Comparison of ENCODE assay signal across 1 cellular context in genomic region chr7:66075590-66076458, GRCh38.
TF ChIP-seq lines count a peak whose summit lies in the region.

Gene ASL, plus strand, starts transcription at chr7:66075819. Its CDS starts 263 bp downstream, at chr7:66076082.

TF ChIP-seq in HepG2, 621 proteins besides CTCF, POLR2A, EP300 and RAD21 (continued from another document and continues in another):
- TF ChIP-seq AFF4 (CRISPR knock-in tag; IDR thresholded peaks at IDR 0.05) (no peak), RARA (CRISPR knock-in tag; IDR thresholded peaks at IDR 0.05) (peak; percentile 41; the same call in 1 of the 2 replicates), ZNF614 (CRISPR knock-in tag; IDR thresholded peaks at IDR 0.05; ENCODE audit: borderline replicate concordance) (no peak; the same call in 1 of the 2 replicates), ZNF350 (CRISPR knock-in tag; IDR thresholded peaks at IDR 0.05; ENCODE audit: borderline replicate concordance, low read depth) (no peak; the same call in 1 of the 2 replicates), ZBTB43 (CRISPR knock-in tag; conservative IDR thresholded peaks at IDR 0.05) (no peak; the same call in 1 of the 2 replicates), ZNF703 (CRISPR knock-in tag; IDR thresholded peaks at IDR 0.05; ENCODE audit: borderline replicate concordance) (0 out of 2 replicates have a peak, but pooled peaks have one; percentile 42), AHDC1 (CRISPR knock-in tag; IDR thresholded peaks at IDR 0.05; ENCODE audit: borderline replicate concordance) (0 out of 2 replicates have a peak, but pooled peaks have one; percentile 32), ZNF691 (CRISPR knock-in tag; IDR thresholded peaks at IDR 0.05; ENCODE audit: borderline replicate concordance, low read depth) (no peak), ZNF883 (CRISPR knock-in tag; IDR thresholded peaks at IDR 0.05; ENCODE audit: not compliant biosample characterization) (peak; percentile 87), ZBTB4 (CRISPR knock-in tag; IDR thresholded peaks at IDR 0.05; ENCODE audit: borderline replicate concordance) (no peak), ZNF720 (CRISPR knock-in tag; IDR thresholded peaks at IDR 0.05) (no peak), GMEB2 (CRISPR knock-in tag; IDR thresholded peaks at IDR 0.05; ENCODE audit: low read depth) (no peak), PRDM4 (CRISPR knock-in tag; IDR thresholded peaks at IDR 0.05; ENCODE audit: borderline replicate concordance) (no peak), ZNF263 (CRISPR knock-in tag; IDR thresholded peaks at IDR 0.05) (peak; percentile 70), POGK (CRISPR knock-in tag; conservative IDR thresholded peaks at IDR 0.05) (no peak; the same call in 1 of the 2 replicates), CHD2 (IDR thresholded peaks at IDR 0.05; ENCODE audit: low read depth, low read length) (no peak), TFDP2 (CRISPR knock-in tag; IDR thresholded peaks at IDR 0.05) (peak; percentile 84), MIXL1 (CRISPR knock-in tag; IDR thresholded peaks at IDR 0.05) (no peak), CEBPG (CRISPR knock-in tag; IDR thresholded peaks at IDR 0.05) (no peak; the same call in 1 of the 2 replicates), CENPBD1 (CRISPR knock-in tag; IDR thresholded peaks at IDR 0.05; ENCODE audit: borderline replicate concordance, low read depth) (no peak), ZFP37 (CRISPR knock-in tag; IDR thresholded peaks at IDR 0.05; ENCODE audit: borderline replicate concordance) (no peak), ZNF446 (CRISPR knock-in tag; IDR thresholded peaks at IDR 0.05) (no peak), MAZ (IDR thresholded peaks at IDR 0.05; ENCODE audit: borderline replicate concordance, low read depth, low read length) (no peak), MAZ (CRISPR knock-in tag; IDR thresholded peaks at IDR 0.05; ENCODE audit: low read depth) (peak; percentile 50; the same call in 1 of the 2 replicates)
